In genomic region chr15:77031376-77032050, GRCh38 we compare ENCODE assay signal across 10 cellular contexts. TPM values are rescaled to one million over a fixed set of nuclear protein-coding genes. Genes with fewer than 3 reads are reported as not detected.
DNase-seq lines count a peak whose midpoint lies in the region; ATAC-seq, FAIRE-seq and TF ChIP-seq lines count a peak whose summit lies in the region.
"Had no signal": no experiment of that assay in that cellular context is flagged by ENCODE, and none has a peak within 500 bp of the region (broad histone marks: within the 10 kb centered on the region; RNA-seq: fewer than 3 reads in every experiment).

No MANE protein-coding gene starts in this region.

- TF ChIP-seq CTCF in kidney (IDR thresholded peaks at IDR 0.05; ENCODE audit: borderline replicate concordance, extremely low read depth, insufficient read depth) (no peak), HFFc6 (IDR thresholded peaks at IDR 0.05) (no peak)

- H3K4me1 Mint-ChIP-seq in activated CD4-positive, alpha-beta T cell treated with anti-CD3 and anti-CD28 coated beads, Interleukin-2, amount 10 ng/mL, durations not matched to agents 24 days and 14 days = peaks cover 3% of the 10 kb centered on the region
- no peaks in the 10 kb centered on the region for H3K4me1 Mint-ChIP-seq in HFFc6 (ENCODE audit: low read depth)

- no peak for ATAC-seq in HG02588 (IDR thresholded peaks at IDR 0.05; ENCODE audit: unreplicated experiment)
- ATAC-seq: Panc1 had no signal

- no peak for FAIRE-seq in kidney (lab: Jason Lieb, UNC)
- FAIRE-seq: A204.1 had no signal

- H3K4me1 ChIP-seq in kidney (ENCODE audit: control insufficient read depth in 1 of 2, insufficient read depth in 1 of 2, low read depth in 1 of 2, low read length in 2 of 2) = peaks cover 0 to 5% of the 10 kb centered on the region in 2 donors

- no peaks in the 10 kb centered on the region for H3K27me3 Mint-ChIP-seq in activated CD4-positive, alpha-beta T cell treated with anti-CD3 and anti-CD28 coated beads, Interleukin-2, amount 10 ng/mL, durations not matched to agents 24 days and 14 days
- H3K27me3 Mint-ChIP-seq in HFFc6 (ENCODE audit: insufficient read depth) = peaks cover 13% of the 10 kb centered on the region

- no peak overlapping the region for H3K4me3 Mint-ChIP-seq in activated CD4-positive, alpha-beta T cell treated with anti-CD3 and anti-CD28 coated beads, Interleukin-2, amount 10 ng/mL, durations not matched to agents 24 days and 14 days
- no peak overlapping the region for H3K4me3 Mint-ChIP-seq in HFFc6

- peak overlapping the region; percentile 37 for H3K27ac Mint-ChIP-seq in activated CD4-positive, alpha-beta T cell treated with anti-CD3 and anti-CD28 coated beads, Interleukin-2, amount 10 ng/mL, durations not matched to agents 24 days and 14 days
- no peak overlapping the region for H3K27ac Mint-ChIP-seq in HFFc6

- H3K36me3 Mint-ChIP-seq in activated CD4-positive, alpha-beta T cell treated with anti-CD3 and anti-CD28 coated beads, Interleukin-2, amount 10 ng/mL, durations not matched to agents 24 days and 14 days (ENCODE audit: low read depth) = peaks cover 69% of the 10 kb centered on the region
- H3K36me3 Mint-ChIP-seq in HFFc6 (ENCODE audit: low read depth) = no peaks in the 10 kb centered on the region

- peak; percentile 20 for DNase-seq in NCI-H345 (lab: John Stamatoyannopoulos, UW)
- no peak for DNase-seq in NCI-H345 treated with DMSO at 0.1 percent for 48 hours (lab: John Stamatoyannopoulos, UW; ENCODE audit: unreplicated experiment)
- DNase-seq in NCI-H1092 treated with DMSO at 0.1 percent for 48 hours (lab: John Stamatoyannopoulos, UW) = peak; percentile 30
- DNase-seq in activated CD4-positive, alpha-beta T cell treated with anti-CD3 and anti-CD28 coated beads, Interleukin-2, amount 10 ng/mL, durations not matched to agents 24 days and 14 days = peak; percentile 76
- DNase-seq in kidney = peak; percentile 67
- no peak for DNase-seq in effector CD8-positive, alpha-beta T cell (lab: John Stamatoyannopoulos, UW)
- DNase-seq in HFFc6 = no peak

- H3K27ac ChIP-seq in kidney (ENCODE audit: low read depth in 2 of 2, low read length in 2 of 2) = no peak overlapping the region

- no peak overlapping the region for H3K9ac ChIP-seq in kidney (ENCODE audit: low read length in 2 of 2)

- intact Hi-C loops in activated CD4-positive, alpha-beta T cell treated with anti-CD3 and anti-CD28 coated beads, Interleukin-2, amount 10 ng/mL, durations not matched to agents 24 days and 14 days (cut with micrococcal nuclease) = no loop called here
- intact Hi-C loops in kidney (cut with DNase I) = no loop called here

- no peaks in the 10 kb centered on the region for H3K9me3 ChIP-seq in kidney (ENCODE audit: control insufficient read depth in 1 of 2, low read length in 2 of 2)

- H3K9me3 Mint-ChIP-seq in activated CD4-positive, alpha-beta T cell treated with anti-CD3 and anti-CD28 coated beads, Interleukin-2, amount 10 ng/mL, durations not matched to agents 24 days and 14 days = no peaks in the 10 kb centered on the region
- peaks cover 4% of the 10 kb centered on the region; the same call in 1 of the 2 replicates for H3K9me3 Mint-ChIP-seq in HFFc6

- H3K4me3 ChIP-seq in kidney (ENCODE audit: low read length in 2 of 2) = no peak overlapping the region

- H3K36me3 ChIP-seq in kidney (ENCODE audit: control insufficient read depth in 1 of 2, insufficient read depth in 2 of 2, low read length in 2 of 2) = no peaks in the 10 kb centered on the region

RNA-seq across cellular contexts. Expression of gene PSTPIP1, which starts 36.6 kb away (rescaled TPM):
- total RNA-seq in activated CD4-positive, alpha-beta T cell treated with anti-CD3 and anti-CD28 coated beads, Interleukin-2, amount 10 ng/mL, durations not matched to agents 24 days and 14 days = 182 and 186 TPM in 2 replicates
- total RNA-seq in kidney = 22.1 TPM
- 2.2 TPM for polyA plus RNA-seq in kidney (ENCODE audit: insufficient read depth, low read depth, low replicate concordance)
- under 1 TPM in 2 of 6 experiments, not detected in 4; 0.16 to 0.38 TPM for total RNA-seq in HFFc6 (2021; fragmentation: NEBNext Ultra II Directional; extraction: Animal tissue kit (Norgen Biotek cat#: 25700))

RNA-seq across cellular contexts. Expression of gene TSPAN3, which starts 39.4 kb away (rescaled TPM):
- 41.4 and 43.0 TPM in 2 replicates for total RNA-seq in activated CD4-positive, alpha-beta T cell treated with anti-CD3 and anti-CD28 coated beads, Interleukin-2, amount 10 ng/mL, durations not matched to agents 24 days and 14 days
- 245 TPM for total RNA-seq in kidney
- 273 TPM for polyA plus RNA-seq in kidney (ENCODE audit: insufficient read depth, low read depth, low replicate concordance)
- 100 to 1,000 TPM; 153 to 222 (median 183) TPM for total RNA-seq in HFFc6 (2021; fragmentation: NEBNext Ultra II Directional; extraction: Animal tissue kit (Norgen Biotek cat#: 25700))

Comparison
In these comparisons a context has a peak if more than half of its experiments do, and no peak if none do; other contexts are left out.
1. DNase-seq: peak in NCI-H345 (single experiment), NCI-H1092 treated with DMSO at 0.1 percent for 48 hours (single experiment), activated CD4-positive, alpha-beta T cell treated with anti-CD3 and anti-CD28 coated beads, Interleukin-2, amount 10 ng/mL, durations not matched to agents 24 days and 14 days (single experiment) and kidney (single experiment); none in NCI-H345 treated with DMSO at 0.1 percent for 48 hours (single experiment), effector CD8-positive, alpha-beta T cell (single experiment) and HFFc6 (single experiment).
2. RNA of gene PSTPIP1, which starts 36.6 kb away (total RNA-seq): 182 to 186 TPM in activated CD4-positive, alpha-beta T cell treated with anti-CD3 and anti-CD28 coated beads, Interleukin-2, amount 10 ng/mL, durations not matched to agents 24 days and 14 days and 22.1 TPM in kidney (single experiment); 0.16 to 0.38 TPM in HFFc6; every median in the first group is over 10 times any median in the second.